Comparison of ENCODE assay signal across 7 cellular contexts in the genomic region with DNA sequence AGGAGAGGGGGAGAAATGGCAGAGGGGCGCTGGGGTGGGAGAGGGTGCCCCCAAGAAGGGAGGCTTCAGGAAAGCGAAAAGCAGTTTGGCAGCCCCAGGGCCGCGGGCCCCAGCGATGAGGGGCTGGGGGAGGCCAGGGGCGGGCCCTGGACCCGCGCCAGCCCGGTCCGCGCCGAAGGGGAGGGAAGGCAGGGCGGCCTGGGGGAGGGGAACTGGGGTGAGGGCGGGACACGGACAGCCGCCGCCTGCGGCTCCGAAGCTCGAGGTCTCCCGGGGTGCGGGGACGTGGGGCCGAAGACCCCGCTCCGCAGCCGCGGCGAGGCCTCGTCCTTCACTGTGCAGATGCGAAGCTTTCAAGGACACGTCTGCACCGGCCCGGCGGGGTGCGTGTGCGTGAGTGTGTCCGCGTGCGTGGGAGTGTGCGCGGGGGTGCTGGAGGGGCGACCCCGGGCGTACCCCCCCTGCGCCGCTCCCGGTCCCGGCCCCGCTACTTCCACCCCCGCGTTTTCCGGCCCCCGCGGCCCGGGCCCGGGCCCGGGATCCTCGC. TPM values are rescaled to one million over a fixed set of nuclear protein-coding genes. Genes with fewer than 3 reads are reported as not detected.
DNase-seq lines count a peak whose midpoint lies in the region; ATAC-seq and TF ChIP-seq lines count a peak whose summit lies in the region.

No MANE protein-coding gene starts in this region.

- H2AFZ ChIP-seq in mammary epithelial cell (ENCODE audit: low read depth, low read length): no peak overlapping the region

- ATAC-seq in GM21381 (IDR thresholded peaks at IDR 0.05; ENCODE audit: unreplicated experiment) (peak; percentile 5), lower lobe of right lung (peak; percentile 19 to 22)

- TF ChIP-seq CTCF in mammary epithelial cell (conservative IDR thresholded peaks at IDR 0.05 in 1 of 2, IDR thresholded peaks at IDR 0.05 in 1 of 2; ENCODE audit: extremely low read depth in 1 of 2, insufficient read depth in 1 of 2, low read depth in 1 of 2, low read length in 2 of 2) (no peak), lower lobe of right lung (IDR thresholded peaks at IDR 0.05) (no peak), thyroid gland (IDR thresholded peaks at IDR 0.05) (no peak)

- H3K4me3 ChIP-seq in mammary epithelial cell (replicated peaks in 1 of 3; ENCODE audit: insufficient read depth in 1 of 3, low read depth in 2 of 3, low read length in 3 of 3) (peak overlapping the region; percentile 35 to 62 (median 54)), lower lobe of right lung (peak overlapping the region; percentile 75), thyroid gland (replicated peaks in 1 of 3) (peak overlapping the region in 2 of 3 donors; percentile 51 to 75)

- H3K27me3 ChIP-seq in mammary epithelial cell (ENCODE audit: insufficient read depth, low read length): no peaks in the 10 kb centered on the region
- H3K27me3 ChIP-seq in lower lobe of right lung (ENCODE audit: low read depth): no peaks in the 10 kb centered on the region
- H3K27me3 ChIP-seq in thyroid gland: no peaks in the 10 kb centered on the region

- no peak overlapping the region for H3K9ac ChIP-seq in mammary epithelial cell (ENCODE audit: insufficient read depth, low read length)

- H3K9me3 ChIP-seq in mammary epithelial cell (replicated peaks; ENCODE audit: insufficient read depth, low read length) (no peaks in the 10 kb centered on the region), lower lobe of right lung (no peaks in the 10 kb centered on the region), thyroid gland (no peaks in the 10 kb centered on the region)

- CTCF ChIA-PET in mammary epithelial cell (lab: Charles Lee; ENCODE audit: low non-redundant PET): no interaction called here

- no peaks in the 10 kb centered on the region for H3K36me3 ChIP-seq in mammary epithelial cell (ENCODE audit: insufficient read depth, low read length)
- H3K36me3 ChIP-seq in lower lobe of right lung: no peaks in the 10 kb centered on the region
- H3K36me3 ChIP-seq in thyroid gland: no peaks in the 10 kb centered on the region

- TF ChIP-seq POLR2A in thyroid gland (IDR thresholded peaks at IDR 0.05): no peak

- H3K79me2 ChIP-seq in mammary epithelial cell (ENCODE audit: insufficient read depth, low read length): no peaks in the 10 kb centered on the region

- BruUV-seq in mammary epithelial cell (replicated peaks; lab: Mats Ljungman, UMichigan): no TSS peak

- no peaks in the 10 kb centered on the region for H4K20me1 ChIP-seq in mammary epithelial cell (ENCODE audit: insufficient read depth, low read length)

- H3K4me1 ChIP-seq in mammary epithelial cell (ENCODE audit: insufficient read depth, low read length): peaks cover 8% of the 10 kb centered on the region
- H3K4me1 ChIP-seq in lower lobe of right lung: peaks cover 43% of the 10 kb centered on the region
- peaks cover 8 to 20% of the 10 kb centered on the region in 2 donors for H3K4me1 ChIP-seq in thyroid gland

- peak overlapping the region; percentile 87 for H3K4me2 ChIP-seq in mammary epithelial cell (ENCODE audit: insufficient read depth, low read depth, low read length)

- DNase-seq in NCI-H69 (lab: John Stamatoyannopoulos, UW) (peak; percentile 84), mammary epithelial cell (no peak), lower lobe of right lung (peak; percentile 62), thyroid gland (peak; percentile 60 to 65), Ammon's horn (ENCODE audit: low spot score) (no peak), glomerular visceral epithelial cell (ENCODE audit: extremely low spot score) (no peak)

- intact Hi-C loops in mammary epithelial cell (cut with micrococcal nuclease) (loop anchor here (10.0 kb wide), 1 partner anchor 324 kb away; no protein-coding TSS in a partner anchor), lower lobe of right lung (cut with DNase I) (no loop called here), thyroid gland (cut with DNase I) (loop anchor here (5.0 to 10.0 kb wide), 2 partner anchors 88 to 184 kb away; no protein-coding TSS in a partner anchor)

- dilution Hi-C loops in mammary epithelial cell (cut with HindIII; ENCODE audit: low sequenced_read_pairs): no loop called here

- WGBS in mammary epithelial cell (ENCODE audit: low coverage, missing lambda C conversion rate): no CpG with 5 or more reads among the region's 59 CpGs
- 3 to 17% methylated on average over 5 to 30 of the region's 59 CpGs for WGBS in thyroid gland, 2 donors

- in situ Hi-C loops in mammary epithelial cell (cut with MboI; ENCODE audit: low sequenced_read_pairs in 2 of 2): no loop called here

- H3K27ac ChIP-seq in mammary epithelial cell (ENCODE audit: insufficient read depth, low read depth, low read length): no peak overlapping the region
- H3K27ac ChIP-seq in lower lobe of right lung: peak overlapping the region; percentile 74
- H3K27ac ChIP-seq in thyroid gland: peak overlapping the region; percentile 37 to 76 (median 72)

RNA-seq across cellular contexts. Expression of gene DNMT3A, which starts 1.3 kb away (rescaled TPM):
- total RNA-seq in mammary epithelial cell: 10 to 100 TPM in 1 of 2 donors, 1 to 10 TPM in 1; 9.6 to 14.2 TPM
- polyA plus RNA-seq in mammary epithelial cell: 1.7 TPM
- 31.7 TPM for polyA minus RNA-seq in mammary epithelial cell
- 35.6 TPM for total RNA-seq in lower lobe of right lung
- 10 to 100 TPM; 17.3 to 40.9 (median 18.8) TPM for total RNA-seq in thyroid gland

Comparison
In these comparisons a context has a peak if more than half of its experiments do, and no peak if none do; other contexts are left out.
1. DNase-seq: peak in NCI-H69 (single experiment), lower lobe of right lung (single experiment) and thyroid gland (2 of 2); none in mammary epithelial cell (single experiment), Ammon's horn (single experiment) and glomerular visceral epithelial cell (single experiment).
2. Peak in every context shown above with its lines, with median percentiles within 50 percentile points of each other: H3K4me3 ChIP-seq.